ENCODE assay signal across 1 cellular context in the genomic region with DNA sequence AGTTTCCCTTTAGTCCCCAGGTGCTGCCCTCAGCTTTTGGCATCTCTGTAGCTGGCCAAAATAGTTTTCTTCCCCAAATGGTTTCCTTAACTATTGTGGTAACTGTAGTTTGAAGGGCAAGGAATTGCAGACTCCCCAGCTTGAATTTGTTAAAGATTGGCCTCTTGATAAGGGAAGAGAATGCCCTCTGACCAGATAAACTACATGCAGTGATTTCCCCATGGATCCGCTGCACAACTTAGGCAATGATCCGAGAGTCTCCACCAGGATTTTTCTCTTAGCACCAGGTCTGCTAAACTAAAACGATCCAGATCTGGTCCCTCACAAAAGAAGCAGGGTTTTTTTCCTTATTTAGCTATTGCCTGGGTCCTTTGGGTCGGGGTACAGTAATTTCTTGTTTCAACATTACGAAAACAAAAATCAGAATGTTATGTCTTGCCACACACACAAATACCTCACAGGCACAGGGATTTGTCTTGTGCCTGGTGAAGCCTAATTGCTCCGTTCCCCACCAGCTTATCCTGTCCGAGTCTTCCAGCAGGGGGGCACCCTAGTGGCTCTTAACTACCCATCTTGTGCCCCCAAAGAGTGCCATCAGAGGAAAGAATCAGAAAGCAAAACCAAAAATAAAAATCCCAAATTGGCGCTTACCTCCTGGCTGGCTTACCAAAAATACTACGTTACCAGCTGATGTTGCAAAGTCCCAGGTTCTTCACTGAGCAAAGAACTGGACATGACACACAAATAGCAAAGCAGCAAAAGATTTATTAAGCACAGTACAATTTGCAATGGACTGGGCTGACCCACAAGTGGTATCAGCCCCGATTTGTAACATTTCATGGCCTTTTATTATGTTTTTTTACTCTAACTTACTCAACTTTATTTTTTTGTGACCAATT.
TF ChIP-seq lines count a peak whose summit lies in the region.

No MANE protein-coding gene starts in this region.

TF ChIP-seq in GM12878, 131 proteins besides CTCF, POLR2A, EP300 and RAD21:
- TF ChIP-seq NFXL1 (IDR thresholded peaks at IDR 0.05; ENCODE audit: borderline replicate concordance) = no peak
- TF ChIP-seq ZNF24 (IDR thresholded peaks at IDR 0.05) = no peak
- TF ChIP-seq, protein P1, sequence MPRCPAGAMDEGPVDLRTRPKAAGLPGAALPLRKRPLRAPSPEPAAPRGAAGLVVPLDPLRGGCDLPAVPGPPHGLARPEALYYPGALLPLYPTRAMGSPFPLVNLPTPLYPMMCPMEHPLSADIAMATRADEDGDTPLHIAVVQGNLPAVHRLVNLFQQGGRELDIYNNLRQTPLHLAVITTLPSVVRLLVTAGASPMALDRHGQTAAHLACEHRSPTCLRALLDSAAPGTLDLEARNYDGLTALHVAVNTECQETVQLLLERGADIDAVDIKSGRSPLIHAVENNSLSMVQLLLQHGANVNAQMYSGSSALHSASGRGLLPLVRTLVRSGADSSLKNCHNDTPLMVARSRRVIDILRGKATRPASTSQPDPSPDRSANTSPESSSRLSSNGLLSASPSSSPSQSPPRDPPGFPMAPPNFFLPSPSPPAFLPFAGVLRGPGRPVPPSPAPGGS (IDR thresholded peaks at IDR 0.05; ENCODE audit: borderline replicate concordance, insufficient read depth, low read depth, low read length, poor library complexity, severe bottlenecking) = peak; percentile 77
TF ChIP-seq in GM12878: peak in this region for 1.
